In the genomic region with DNA sequence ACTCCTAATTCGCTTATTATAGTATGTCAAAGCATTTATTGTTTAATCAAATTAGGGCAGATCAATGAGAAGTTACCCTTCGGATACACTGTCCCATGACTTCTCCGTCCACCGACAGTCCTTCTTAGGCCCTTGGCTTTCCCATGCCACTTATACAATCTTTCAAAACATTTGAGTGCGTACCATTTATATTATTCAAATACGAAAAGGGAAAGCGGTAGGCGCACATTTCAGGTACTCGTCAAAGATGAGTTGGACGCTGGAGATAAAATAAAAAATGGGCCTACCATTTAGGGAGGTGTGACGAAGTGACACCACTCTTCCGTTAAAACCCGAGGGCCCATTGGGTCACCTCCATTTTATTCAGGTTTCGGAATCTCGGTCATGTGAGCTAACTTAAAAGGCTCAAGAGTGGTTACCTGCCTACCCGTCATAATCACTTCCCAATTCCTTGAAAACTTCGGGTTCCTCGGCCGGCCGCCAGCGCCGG, we compare ENCODE assay signal across 8 cellular contexts. TPM values are rescaled to one million over a fixed set of nuclear protein-coding genes. Genes with fewer than 3 reads are reported as not detected.
DNase-seq lines count a peak whose midpoint lies in the region; ATAC-seq and TF ChIP-seq lines count a peak whose summit lies in the region.

No MANE protein-coding gene starts in this region.

- H3K27ac ChIP-seq in SJSA1 (peak overlapping the region; percentile 88), foreskin keratinocyte (peak overlapping the region; percentile 95), gastrocnemius medialis (peak overlapping the region; percentile 88 to 96 (median 92))

- peak overlapping the region; percentile 67 for H3K4me3 ChIP-seq in SJSA1
- peak overlapping the region; percentile 79 to 91 (median 82) for H3K4me3 ChIP-seq in gastrocnemius medialis

- ATAC-seq in GM18498 (IDR thresholded peaks at IDR 0.05; ENCODE audit: unreplicated experiment) = peak; percentile 28
- peak; percentile 11 for ATAC-seq in HG02571 (IDR thresholded peaks at IDR 0.05; ENCODE audit: unreplicated experiment)
- no peak for ATAC-seq in foreskin keratinocyte
- peak; percentile 74 to 78 for ATAC-seq in gastrocnemius medialis
- ATAC-seq in GM21825 (IDR thresholded peaks at IDR 0.05; ENCODE audit: unreplicated experiment) = no peak

- DNase-seq in SJSA1 (ENCODE audit: low read depth in 1 of 2, low spot score in 2 of 2) = no peak
- no peak for DNase-seq in foreskin keratinocyte
- DNase-seq in gastrocnemius medialis = no peak
- no peak for DNase-seq in AG20443 (ENCODE audit: low spot score)
- no peak for DNase-seq in GM20000 (ENCODE audit: low spot score)

- H3K27me3 ChIP-seq in SJSA1 (replicated peaks) (no peaks in the 10 kb centered on the region), foreskin keratinocyte (no peaks in the 10 kb centered on the region), gastrocnemius medialis (no peaks in the 10 kb centered on the region)

- peaks cover 4% of the 10 kb centered on the region; the same call in 1 of the 2 replicates for H3K4me1 ChIP-seq in SJSA1 (replicated peaks)
- peaks cover 4% of the 10 kb centered on the region for H3K4me1 ChIP-seq in foreskin keratinocyte
- peaks cover 13 to 15% of the 10 kb centered on the region in 2 donors for H3K4me1 ChIP-seq in gastrocnemius medialis

- intact Hi-C loops in gastrocnemius medialis (cut with DNase I; ENCODE audit: low total_unique reads) = loop anchor here (1.0 kb wide), 1 partner anchor 33 kb away; a partner anchor contains a TSS

- H3K36me3 ChIP-seq in SJSA1 = no peaks in the 10 kb centered on the region
- no peaks in the 10 kb centered on the region for H3K36me3 ChIP-seq in gastrocnemius medialis

- TF ChIP-seq CTCF in foreskin keratinocyte (conservative IDR thresholded peaks at IDR 0.05) (no peak), gastrocnemius medialis (IDR thresholded peaks at IDR 0.05 in 4 of 5, conservative IDR thresholded peaks at IDR 0.05 in 1 of 5) (no peak), GM20000 (IDR thresholded peaks at IDR 0.05; ENCODE audit: extremely low read depth, missing control alignments) (no peak)

- H3K9me3 ChIP-seq in SJSA1 (replicated peaks) (no peaks in the 10 kb centered on the region), gastrocnemius medialis (no peaks in the 10 kb centered on the region)

- in situ Hi-C loops in gastrocnemius medialis (cut with MboI; ENCODE audit: low sequenced_read_pairs in 4 of 4) = loop anchor here in 1 of 4 donors (25.0 kb wide), 1 partner anchor 818 kb away; no protein-coding TSS in a partner anchor

- TF ChIP-seq POLR2A in gastrocnemius medialis (IDR thresholded peaks at IDR 0.05) = no peak

RNA-seq across cellular contexts. Expression of a gene that starts 0.5 kb away (rescaled TPM):
- total RNA-seq in SJSA1 (2014; rRNA removed; shearing (Covaris generic)) = 1.6 and 3.0 TPM in 2 replicates
- 3.7 and 4.7 TPM in 2 replicates for total RNA-seq in foreskin keratinocyte
- 2.0 and 3.4 TPM in 2 replicates for polyA plus RNA-seq in foreskin keratinocyte
- total RNA-seq in gastrocnemius medialis = 1 to 10 TPM; 2.1 to 7.0 (median 2.6) TPM

RNA-seq across cellular contexts. Expression of a gene that starts 33.5 kb away (rescaled TPM):
- total RNA-seq in SJSA1 (2014; rRNA removed; shearing (Covaris generic)) = 254 and 263 TPM in 2 replicates
- 123 and 125 TPM in 2 replicates for total RNA-seq in foreskin keratinocyte
- 160 and 173 TPM in 2 replicates for polyA plus RNA-seq in foreskin keratinocyte
- total RNA-seq in gastrocnemius medialis = 100 to 1,000 TPM; 150 to 177 (median 168) TPM

Comparison
In these comparisons a context has a peak if more than half of its experiments do, and no peak if none do; other contexts are left out.
1. ATAC-seq: peak in GM18498 (single experiment), HG02571 (single experiment) and gastrocnemius medialis (2 of 2); none in foreskin keratinocyte (single experiment) and GM21825 (single experiment).
2. Peak in every context shown above with its lines, with median percentiles within 50 percentile points of each other: H3K27ac ChIP-seq.